1 cellular context compared by ENCODE assay signal in the genomic region with DNA sequence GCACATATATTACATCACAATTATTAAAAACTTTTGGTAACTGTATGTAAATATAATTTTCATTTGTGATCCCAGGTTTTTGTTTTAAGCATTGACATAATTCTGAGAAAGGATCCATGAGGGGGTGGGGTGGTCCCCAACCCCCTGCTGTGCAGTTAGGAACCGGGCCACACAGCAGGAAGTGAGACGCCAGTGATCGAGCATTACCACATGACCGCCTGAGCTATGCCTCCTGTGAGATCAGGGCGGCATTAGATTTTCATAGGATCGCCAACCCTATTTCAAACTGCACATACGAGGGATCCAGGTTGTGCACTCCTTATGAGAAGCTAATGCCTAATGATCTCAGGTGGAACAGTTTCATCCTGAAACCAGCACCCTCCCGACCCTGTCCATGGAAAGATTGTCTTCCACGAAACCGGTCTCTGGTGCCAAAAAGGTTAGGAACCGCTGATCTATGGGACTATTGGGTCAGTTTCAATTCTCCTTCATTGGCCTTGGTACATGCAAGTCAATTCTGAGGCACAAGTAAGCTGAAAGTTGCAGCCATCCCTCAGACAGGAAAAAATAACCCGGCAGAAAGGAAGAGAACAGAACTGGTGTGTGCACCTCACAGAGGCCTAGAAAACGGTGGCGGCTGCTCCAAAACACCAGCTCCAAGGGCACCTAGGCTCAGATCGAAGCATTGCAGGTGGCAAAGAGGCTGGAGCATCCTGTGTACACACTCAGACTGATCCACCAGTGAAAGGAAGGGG.
TF ChIP-seq lines count a peak whose summit lies in the region.

No MANE protein-coding gene starts in this region.

TF ChIP-seq in GM23338, 12 proteins besides CTCF, POLR2A, EP300 and RAD21:
- TF ChIP-seq EZH2phosphoT487 (IDR thresholded peaks at IDR 0.05; ENCODE audit: unreplicated experiment) (no peak), STAT1 (IDR thresholded peaks at IDR 0.05; ENCODE audit: unreplicated experiment) (no peak), EZH2 (IDR thresholded peaks at IDR 0.05; ENCODE audit: low read depth, unreplicated experiment) (no peak), POLR2AphosphoS5 (IDR thresholded peaks at IDR 0.05; ENCODE audit: low read depth) (no peak), JUNB (IDR thresholded peaks at IDR 0.05; ENCODE audit: unreplicated experiment) (no peak), ZNF114 (CRISPR knock-in tag; IDR thresholded peaks at IDR 0.05) (no peak), ZNF331 (CRISPR knock-in tag; IDR thresholded peaks at IDR 0.05; ENCODE audit: low read depth) (no peak), NANOG (IDR thresholded peaks at IDR 0.05; ENCODE audit: borderline replicate concordance) (no peak), ZNF462 (CRISPR knock-in tag; IDR thresholded peaks at IDR 0.05) (no peak), CREB1 (CRISPR knock-in tag; IDR thresholded peaks at IDR 0.05; ENCODE audit: low read depth) (no peak), ETS1 (IDR thresholded peaks at IDR 0.05) (no peak), REST (IDR thresholded peaks at IDR 0.05; ENCODE audit: unreplicated experiment) (no peak)
